11 cellular contexts compared by ENCODE assay signal in genomic region chr6:106666290-106667021, GRCh38. TPM values are rescaled to one million over a fixed set of nuclear protein-coding genes. Genes with fewer than 3 reads are reported as not detected.
DNase-seq lines count a peak whose midpoint lies in the region; ATAC-seq, FAIRE-seq and TF ChIP-seq lines count a peak whose summit lies in the region.
"Had no signal": no experiment of that assay in that cellular context is flagged by ENCODE, and none has a peak within 500 bp of the region (broad histone marks: within the 10 kb centered on the region; RNA-seq: fewer than 3 reads in every experiment).

No MANE protein-coding gene starts in this region.

- TF ChIP-seq CTCF in right lobe of liver (IDR thresholded peaks at IDR 0.05): no peak
- TF ChIP-seq CTCF in HepG2 (CRISPR knock-in tag; IDR thresholded peaks at IDR 0.05): no peak

- no peaks in the 10 kb centered on the region for H3K79me2 ChIP-seq in HepG2 (ENCODE audit: insufficient read depth, low read length)

- no peaks in the 10 kb centered on the region for H3K27me3 ChIP-seq in right lobe of liver
- H3K27me3 ChIP-seq in HepG2 (ENCODE audit: control insufficient read depth in 1 of 2, insufficient read depth in 2 of 2, low read length in 2 of 2): no peaks in the 10 kb centered on the region
- H3K27me3 ChIP-seq: testis had no signal

- H2AFZ ChIP-seq in HepG2 (ENCODE audit: low read length): no peak overlapping the region

- H3K9ac ChIP-seq in HepG2 (ENCODE audit: insufficient read depth, low read depth, low read length): no peak overlapping the region

- H3K4me3 ChIP-seq in right lobe of liver (no peak overlapping the region), HepG2 (replicated peaks in 1 of 3; ENCODE audit: insufficient read depth in 1 of 3, low read depth in 2 of 3, low read length in 3 of 3) (no peak overlapping the region)
- H3K4me3 ChIP-seq: SK-N-MC, testis had no signal

- no peak for FAIRE-seq in HepG2 (lab: Jason Lieb, UNC)

- H3K9me3 ChIP-seq in right lobe of liver (no peaks in the 10 kb centered on the region), HepG2 (ENCODE audit: low read length) (no peaks in the 10 kb centered on the region)
- H3K9me3 ChIP-seq: testis had no signal

- TF ChIP-seq EP300 in HepG2 (IDR thresholded peaks at IDR 0.05; ENCODE audit: low read depth in 2 of 2, low read length in 2 of 2) (no peak), HepG2 (CRISPR knock-in tag; IDR thresholded peaks at IDR 0.05; ENCODE audit: borderline replicate concordance) (no peak)

- H3K4me2 ChIP-seq in HepG2 (ENCODE audit: low read depth, low read length): no peak overlapping the region

- CTCF ChIA-PET in HepG2 (lab: Yijun Ruan, JAX; ENCODE audit: low intra/inter-chr PET ratio, low total read pairs): no interaction called here

- H3K36me3 Mint-ChIP-seq in activated naive CD4-positive, alpha-beta T cell treated with anti-CD3 and anti-CD28 coated beads, Interleukin-2, amount 50 U/mL, for 72 hours: peaks cover 11 to 20% of the 10 kb centered on the region in 2 donors

- 82% methylated on average over 6 of the region's 6 CpGs for WGBS in right lobe of liver (ENCODE audit: insufficient coverage, low coverage, low lambda C conversion rate, missing lambda C conversion rate)
- 92% methylated on average over 6 of the region's 6 CpGs for WGBS in HepG2 (ENCODE audit: low lambda C conversion rate)

- no TSS peak for BruUV-seq in HepG2 (replicated peaks; lab: Mats Ljungman, UMichigan)

- intact Hi-C loops in right lobe of liver (cut with DNase I): no loop called here
- intact Hi-C loops in HepG2 (cut with micrococcal nuclease; ENCODE audit: unreplicated experiment): no loop called here

- no peak for TF ChIP-seq RAD21 in HepG2 (CRISPR knock-in tag; IDR thresholded peaks at IDR 0.05)

- TF ChIP-seq POLR2A in right lobe of liver (IDR thresholded peaks at IDR 0.05): no peak
- no peak for TF ChIP-seq POLR2A in HepG2 (IDR thresholded peaks at IDR 0.05; ENCODE audit: insufficient read depth in 1 of 2, low read depth in 2 of 2, low read length in 2 of 2)

- peak; percentile 25 to 72 (median 38) for ATAC-seq in right lobe of liver
- no peak for ATAC-seq in HepG2
- ATAC-seq in HG02884 (IDR thresholded peaks at IDR 0.05; ENCODE audit: unreplicated experiment): peak; percentile 98
- no peak for ATAC-seq in activated naive CD4-positive, alpha-beta T cell treated with anti-CD3 and anti-CD28 coated beads, Interleukin-2, amount 50 U/mL, for 72 hours

- no peak overlapping the region for H3K27ac Mint-ChIP-seq in activated naive CD4-positive, alpha-beta T cell treated with anti-CD3 and anti-CD28 coated beads, Interleukin-2, amount 50 U/mL, for 72 hours

- H3K27ac ChIP-seq in right lobe of liver (no peak overlapping the region), HepG2 (ENCODE audit: extremely low read length, insufficient read depth, low read length) (no peak overlapping the region)
- H3K27ac ChIP-seq: HL-60, SK-N-MC, testis had no signal

- POLR2A ChIA-PET in HepG2 (lab: Yijun Ruan, JAX): no interaction called here

- no peak for DNase-seq in right lobe of liver
- no peak for DNase-seq in HepG2 (ENCODE audit: low spot score)
- peak; percentile 10 for DNase-seq in NCI-H526 treated with DMSO at 0.1 percent for 48 hours (lab: John Stamatoyannopoulos, UW)
- no peak for DNase-seq in activated naive CD4-positive, alpha-beta T cell treated with anti-CD3 and anti-CD28 coated beads, Interleukin-2, amount 50 U/mL, for 72 hours (ENCODE audit: low spot score in 2 of 2)
- DNase-seq in AML-193 (lab: John Stamatoyannopoulos, UW): no peak
- no peak for DNase-seq in NCI-H2081 (lab: John Stamatoyannopoulos, UW)
- no peak for DNase-seq in ureter (ENCODE audit: low spot score)
- DNase-seq: testis had no signal

- H3K4me1 ChIP-seq in right lobe of liver (no peaks in the 10 kb centered on the region), HepG2 (ENCODE audit: insufficient read depth, low read length) (no peaks in the 10 kb centered on the region)
- H3K4me1 ChIP-seq: testis had no signal

- no peaks in the 10 kb centered on the region for H4K20me1 ChIP-seq in HepG2 (ENCODE audit: insufficient read depth, low read length)

- no peaks in the 10 kb centered on the region for H3K9me3 Mint-ChIP-seq in activated naive CD4-positive, alpha-beta T cell treated with anti-CD3 and anti-CD28 coated beads, Interleukin-2, amount 50 U/mL, for 72 hours

- in situ Hi-C loops in HepG2 (cut with HindIII; ENCODE audit: extremely low pct_ligation_motif_present, low pct_unique_long_range_greater_than_20kb): no loop called here

- H3K36me3 ChIP-seq in right lobe of liver (peaks cover 0 to 21% (median 4%) of the 10 kb centered on the region in 4 donors), HepG2 (replicated peaks in 1 of 2; ENCODE audit: control insufficient read depth in 1 of 2, insufficient read depth in 2 of 2, low read length in 2 of 2) (peaks cover 3 to 11% of the 10 kb centered on the region in 2 experiments; a peak in 3 of 5 replicates)

TF ChIP-seq in HepG2, 621 proteins besides CTCF, POLR2A, EP300 and RAD21:
- TF ChIP-seq MAFK (conservative IDR thresholded peaks at IDR 0.05 in 1 of 2, IDR thresholded peaks at IDR 0.05 in 1 of 2; ENCODE audit: low read length in 2 of 2) (peak in 1 of 2 experiments; percentile 42; a peak in 2 of 4 replicates), ZNF10 (CRISPR knock-in tag; IDR thresholded peaks at IDR 0.05; ENCODE audit: borderline replicate concordance, low read depth) (no peak), SP5 (CRISPR knock-in tag; IDR thresholded peaks at IDR 0.05; ENCODE audit: borderline replicate concordance, low read depth) (no peak), PRMT3 (CRISPR knock-in tag; IDR thresholded peaks at IDR 0.05; ENCODE audit: borderline replicate concordance, low read depth) (no peak)

RNA-seq across cellular contexts. Expression of gene QRSL1, which starts 37.1 kb away (rescaled TPM):
- total RNA-seq in right lobe of liver: 1 to 10 TPM; 6.0 to 8.8 (median 7.8) TPM
- 22.3 and 24.2 TPM in 2 replicates for total RNA-seq in HepG2 (2016; rRNA removed; fragmentation: Illumina TruSeq; extraction: Trizol)
- total RNA-seq in HepG2 (2016; cell fraction: cytosol; rRNA removed; fragmentation: Illumina TruSeq; extraction: Trizol; ENCODE audit: low read depth): 8.5 and 9.3 TPM in 2 replicates
- 22.7 and 26.6 TPM in 2 replicates for total RNA-seq in HepG2 (2016; cell fraction: insoluble cytoplasmic fraction; rRNA removed; fragmentation: Illumina TruSeq; extraction: Trizol)
- total RNA-seq in HepG2 (2016; cell fraction: membrane; rRNA removed; fragmentation: Illumina TruSeq; extraction: Trizol): 19.1 and 19.6 TPM in 2 replicates
- 13.8 and 19.9 TPM in 2 replicates for total RNA-seq in HepG2 (2016; cell fraction: nucleus; rRNA removed; fragmentation: Illumina TruSeq; extraction: Trizol)
- 6.4 and 8.2 TPM in 2 replicates for polyA plus RNA-seq in HepG2 (2011; rRNA removed)
- 5.0 and 5.5 TPM in 2 replicates for polyA plus RNA-seq in HepG2 (2011; cell fraction: cytosol; rRNA removed)
- polyA plus RNA-seq in HepG2 (2011; cell fraction: nucleus; rRNA removed): 3.4 and 3.8 TPM in 2 replicates
- polyA plus RNA-seq in HepG2 (2012): 7.6 and 8.7 TPM in 2 replicates
- polyA plus RNA-seq in HepG2 (2016; cell fraction: cytosol; fragmentation: Illumina TruSeq; extraction: Trizol; ENCODE audit: low read depth): 5.1 and 6.2 TPM in 2 replicates
- polyA plus RNA-seq in HepG2 (2016; cell fraction: insoluble cytoplasmic fraction; fragmentation: Illumina TruSeq; extraction: Trizol; ENCODE audit: low read depth): 18.4 and 18.9 TPM in 2 replicates
- polyA plus RNA-seq in HepG2 (2016; cell fraction: membrane; fragmentation: Illumina TruSeq; extraction: Trizol; ENCODE audit: low read depth): 9.0 and 9.9 TPM in 2 replicates
- 11.0 and 15.2 TPM in 2 replicates for polyA plus RNA-seq in HepG2 (2016; cell fraction: nucleus; fragmentation: Illumina TruSeq; extraction: Trizol; ENCODE audit: insufficient read depth, low read depth)
- 12.6 and 15.4 TPM in 2 replicates for polyA minus RNA-seq in HepG2 (2011; rRNA and poly(A)+ RNA removed; ENCODE audit: low replicate concordance)
- 5.0 and 5.5 TPM in 2 replicates for polyA minus RNA-seq in HepG2 (2011; cell fraction: cytosol; rRNA and poly(A)+ RNA removed)
- 18.9 and 19.0 TPM in 2 replicates for polyA minus RNA-seq in HepG2 (2011; cell fraction: nucleus; rRNA and poly(A)+ RNA removed)
- total RNA-seq in activated naive CD4-positive, alpha-beta T cell treated with anti-CD3 and anti-CD28 coated beads, Interleukin-2, amount 50 U/mL, for 72 hours: 10 to 100 TPM; 20.0 to 20.5 TPM
- 17.0 TPM for total RNA-seq in ureter

RNA-seq across cellular contexts. Expression of gene RTN4IP1, which starts 37.2 kb away (rescaled TPM):
- total RNA-seq in right lobe of liver: 1 to 10 TPM; 4.0 to 6.3 (median 4.9) TPM
- 17.2 and 25.2 TPM in 2 replicates for total RNA-seq in HepG2 (2016; rRNA removed; fragmentation: Illumina TruSeq; extraction: Trizol)
- 6.0 and 8.2 TPM in 2 replicates for total RNA-seq in HepG2 (2016; cell fraction: cytosol; rRNA removed; fragmentation: Illumina TruSeq; extraction: Trizol; ENCODE audit: low read depth)
- total RNA-seq in HepG2 (2016; cell fraction: insoluble cytoplasmic fraction; rRNA removed; fragmentation: Illumina TruSeq; extraction: Trizol): 18.1 and 25.5 TPM in 2 replicates
- 10.8 and 11.0 TPM in 2 replicates for total RNA-seq in HepG2 (2016; cell fraction: membrane; rRNA removed; fragmentation: Illumina TruSeq; extraction: Trizol)
- total RNA-seq in HepG2 (2016; cell fraction: nucleus; rRNA removed; fragmentation: Illumina TruSeq; extraction: Trizol): 11.3 and 12.1 TPM in 2 replicates
- polyA plus RNA-seq in HepG2 (2011; rRNA removed): 4.7 and 5.5 TPM in 2 replicates
- 4.0 and 5.2 TPM in 2 replicates for polyA plus RNA-seq in HepG2 (2011; cell fraction: cytosol; rRNA removed)
- 1.7 and 2.3 TPM in 2 replicates for polyA plus RNA-seq in HepG2 (2011; cell fraction: nucleus; rRNA removed)
- polyA plus RNA-seq in HepG2 (2012): 7.0 and 7.1 TPM in 2 replicates
- 2.7 and 3.5 TPM in 2 replicates for polyA plus RNA-seq in HepG2 (2016; cell fraction: cytosol; fragmentation: Illumina TruSeq; extraction: Trizol; ENCODE audit: low read depth)
- 19.5 and 22.1 TPM in 2 replicates for polyA plus RNA-seq in HepG2 (2016; cell fraction: insoluble cytoplasmic fraction; fragmentation: Illumina TruSeq; extraction: Trizol; ENCODE audit: low read depth)
- polyA plus RNA-seq in HepG2 (2016; cell fraction: membrane; fragmentation: Illumina TruSeq; extraction: Trizol; ENCODE audit: low read depth): 5.7 and 6.9 TPM in 2 replicates
- 6.8 and 8.1 TPM in 2 replicates for polyA plus RNA-seq in HepG2 (2016; cell fraction: nucleus; fragmentation: Illumina TruSeq; extraction: Trizol; ENCODE audit: insufficient read depth, low read depth)
- 4.5 and 10.4 TPM in 2 replicates for polyA minus RNA-seq in HepG2 (2011; rRNA and poly(A)+ RNA removed; ENCODE audit: low replicate concordance)
- 2.9 and 3.2 TPM in 2 replicates for polyA minus RNA-seq in HepG2 (2011; cell fraction: cytosol; rRNA and poly(A)+ RNA removed)
- polyA minus RNA-seq in HepG2 (2011; cell fraction: nucleus; rRNA and poly(A)+ RNA removed): 10.2 and 10.3 TPM in 2 replicates
- 1 to 10 TPM; 6.6 to 8.0 TPM for total RNA-seq in activated naive CD4-positive, alpha-beta T cell treated with anti-CD3 and anti-CD28 coated beads, Interleukin-2, amount 50 U/mL, for 72 hours
- total RNA-seq in ureter: 5.5 TPM

Comparison
In these comparisons a context has a peak if more than half of its experiments do, and no peak if none do; other contexts are left out.
1. ATAC-seq: peak in right lobe of liver (4 of 4) and HG02884 (single experiment); none in HepG2 (single experiment) and activated naive CD4-positive, alpha-beta T cell treated with anti-CD3 and anti-CD28 coated beads, Interleukin-2, amount 50 U/mL, for 72 hours (0 of 2).